14 cellular contexts compared by ENCODE assay signal in the genomic region with DNA sequence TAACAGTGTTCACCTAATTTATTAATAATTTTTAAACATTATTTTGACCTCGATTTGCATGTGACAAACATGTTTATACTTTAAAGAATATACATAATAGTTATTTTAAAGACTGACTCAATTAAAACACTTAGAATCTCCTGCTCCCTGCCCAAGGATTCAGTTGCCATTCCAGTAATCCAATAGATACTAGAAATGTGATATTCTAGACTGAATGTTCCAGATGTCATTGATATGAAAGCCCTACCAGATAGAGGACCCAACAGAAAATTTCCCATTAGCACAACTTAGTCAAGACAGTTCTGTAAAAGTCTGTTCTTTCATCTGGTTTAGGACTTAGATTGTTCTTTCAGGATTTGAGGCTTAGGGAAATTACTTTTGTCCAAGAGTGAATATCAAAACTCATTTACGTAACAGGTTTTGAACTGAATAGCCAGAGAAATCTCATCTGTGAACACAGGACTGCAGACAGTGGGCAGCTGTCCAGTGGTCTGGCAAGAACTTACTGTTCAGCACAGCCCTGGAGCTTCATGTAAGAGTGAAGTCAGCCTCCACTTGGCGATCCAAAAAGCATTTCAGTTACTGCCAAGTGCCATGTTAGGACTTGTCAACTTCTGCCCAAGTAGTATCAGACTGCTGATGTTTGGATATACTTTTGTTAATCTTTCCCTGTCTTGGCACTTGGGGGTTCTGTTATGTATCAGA.
DNase-seq lines count a peak whose midpoint lies in the region; ATAC-seq, FAIRE-seq and TF ChIP-seq lines count a peak whose summit lies in the region.
"Had no signal": no experiment of that assay in that cellular context is flagged by ENCODE, and none has a peak within 500 bp of the region (broad histone marks: within the 10 kb centered on the region; RNA-seq: fewer than 3 reads in every experiment).

No MANE protein-coding gene starts in this region.

- H3K4me2 ChIP-seq in SK-N-SH: no peak overlapping the region
- H3K4me2 ChIP-seq: PC-9 had no signal

- TF ChIP-seq POLR2A in uterus (IDR thresholded peaks at IDR 0.05): no peak

- POLR2A ChIA-PET in SK-N-SH (lab: Yijun Ruan, JAX): interaction anchor here (1.3 kb wide), 1 partner anchor 142 kb away, joined by 3 read pairs; no protein-coding TSS in a partner anchor

- H3K27ac ChIP-seq in SK-N-SH (ENCODE audit: low read depth in 2 of 2, low read length in 1 of 2) (peak overlapping the region in 1 of 2 experiments; percentile 65; a peak in 2 of 4 replicates), uterus (no peak overlapping the region)
- H3K27ac ChIP-seq: PC-9 had no signal

- peak; percentile 42; the same call in 1 of the 3 replicates for ATAC-seq in SK-N-SH treated with all-trans-retinoic acid at 6 μM for 48 hours
- ATAC-seq: effector memory CD8-positive, alpha-beta T cell; HCT116 had no signal

- TF ChIP-seq EP300 in SK-N-SH (IDR thresholded peaks at IDR 0.05; ENCODE audit: borderline replicate concordance in 1 of 2, low read depth in 1 of 2, low read length in 1 of 2): no peak

- FAIRE-seq in urothelium cell line (lab: Jason Lieb, UNC): no peak
- FAIRE-seq: A204.1 had no signal

- H4K20me1 ChIP-seq in SK-N-SH (ENCODE audit: insufficient read depth): no peaks in the 10 kb centered on the region

- TF ChIP-seq CTCF in SK-N-SH (IDR thresholded peaks at IDR 0.05) (no peak), uterus (IDR thresholded peaks at IDR 0.05) (no peak)

- no peak overlapping the region for H3K4me3 ChIP-seq in SK-N-SH (ENCODE audit: low read depth in 2 of 2, low read length in 1 of 2)
- H3K4me3 ChIP-seq in uterus: no peak overlapping the region
- H3K4me3 ChIP-seq: PC-9 had no signal

- no peaks in the 10 kb centered on the region for H3K27me3 ChIP-seq in SK-N-SH (ENCODE audit: insufficient read depth)
- no peaks in the 10 kb centered on the region for H3K27me3 ChIP-seq in uterus

- H3K79me2 ChIP-seq in SK-N-SH (ENCODE audit: insufficient read depth): no peaks in the 10 kb centered on the region

- DNase-seq in SK-N-SH (no peak), fibroblast of peridontal ligament (ENCODE audit: extremely low read depth) (peak; percentile 70), midbrain (lab: John Stamatoyannopoulos, UW) (peak; percentile 52), uterus (peak; percentile 39 to 67), NCI-H748 (lab: John Stamatoyannopoulos, UW; ENCODE audit: unreplicated experiment) (no peak), urothelium cell line (ENCODE audit: low spot score) (no peak)
- DNase-seq in activated CD4-positive, alpha-beta T cell treated with anti-CD3 and anti-CD28 coated beads, Interleukin-2, amount 50 U/mL, for 48 hours: no peak
- DNase-seq: effector memory CD8-positive, alpha-beta T cell; GDM1; NCI-H1092 treated with DMSO at 0.1 percent for 48 hours; PC-9 had no signal

- 85% methylated on average over 3 of the region's 3 CpGs for WGBS in SK-N-SH (ENCODE audit: low lambda C conversion rate)

- no peak for TF ChIP-seq RAD21 in SK-N-SH (IDR thresholded peaks at IDR 0.05; ENCODE audit: low read length)

- no peaks in the 10 kb centered on the region for H3K36me3 ChIP-seq in SK-N-SH (replicated peaks in 1 of 2; ENCODE audit: control insufficient read depth in 1 of 2, insufficient read depth in 2 of 2, low read length in 1 of 2)
- no peaks in the 10 kb centered on the region for H3K36me3 ChIP-seq in uterus

- H3F3A ChIP-seq in SK-N-SH (replicated peaks; ENCODE audit: insufficient read depth): no peaks in the 10 kb centered on the region

- no peaks in the 10 kb centered on the region for H3K9me2 ChIP-seq in SK-N-SH

- H2AFZ ChIP-seq in SK-N-SH (ENCODE audit: low read depth): no peak overlapping the region
- H2AFZ ChIP-seq: PC-9 had no signal

- intact Hi-C loops in uterus (cut with DNase I; ENCODE audit: low total_unique reads): no loop called here

- CTCF ChIA-PET in SK-N-SH (lab: Yijun Ruan, JAX): interaction anchor here (1.1 to 1.4 kb wide), 2 partner anchors 35 to 140 kb away, joined by 3 read pairs; no protein-coding TSS in a partner anchor

- H3K9ac ChIP-seq in SK-N-SH: no peak overlapping the region

- H3K9me3 ChIP-seq in SK-N-SH: no peaks in the 10 kb centered on the region
- no peaks in the 10 kb centered on the region for H3K9me3 ChIP-seq in uterus

- H3K4me1 ChIP-seq in SK-N-SH (ENCODE audit: control insufficient read depth in 1 of 2, insufficient read depth in 2 of 2, low read depth in 1 of 2, low read length in 1 of 2): peaks cover 3 to 4% of the 10 kb centered on the region in 2 experiments; a peak in 2 of 4 replicates
- H3K4me1 ChIP-seq in uterus: no peaks in the 10 kb centered on the region

TF ChIP-seq in SK-N-SH treated with all-trans-retinoic acid at 6 μM for 48 hours, 23 proteins besides CTCF, POLR2A, EP300 and RAD21 (continues in another document):
- TF ChIP-seq, protein P1, sequence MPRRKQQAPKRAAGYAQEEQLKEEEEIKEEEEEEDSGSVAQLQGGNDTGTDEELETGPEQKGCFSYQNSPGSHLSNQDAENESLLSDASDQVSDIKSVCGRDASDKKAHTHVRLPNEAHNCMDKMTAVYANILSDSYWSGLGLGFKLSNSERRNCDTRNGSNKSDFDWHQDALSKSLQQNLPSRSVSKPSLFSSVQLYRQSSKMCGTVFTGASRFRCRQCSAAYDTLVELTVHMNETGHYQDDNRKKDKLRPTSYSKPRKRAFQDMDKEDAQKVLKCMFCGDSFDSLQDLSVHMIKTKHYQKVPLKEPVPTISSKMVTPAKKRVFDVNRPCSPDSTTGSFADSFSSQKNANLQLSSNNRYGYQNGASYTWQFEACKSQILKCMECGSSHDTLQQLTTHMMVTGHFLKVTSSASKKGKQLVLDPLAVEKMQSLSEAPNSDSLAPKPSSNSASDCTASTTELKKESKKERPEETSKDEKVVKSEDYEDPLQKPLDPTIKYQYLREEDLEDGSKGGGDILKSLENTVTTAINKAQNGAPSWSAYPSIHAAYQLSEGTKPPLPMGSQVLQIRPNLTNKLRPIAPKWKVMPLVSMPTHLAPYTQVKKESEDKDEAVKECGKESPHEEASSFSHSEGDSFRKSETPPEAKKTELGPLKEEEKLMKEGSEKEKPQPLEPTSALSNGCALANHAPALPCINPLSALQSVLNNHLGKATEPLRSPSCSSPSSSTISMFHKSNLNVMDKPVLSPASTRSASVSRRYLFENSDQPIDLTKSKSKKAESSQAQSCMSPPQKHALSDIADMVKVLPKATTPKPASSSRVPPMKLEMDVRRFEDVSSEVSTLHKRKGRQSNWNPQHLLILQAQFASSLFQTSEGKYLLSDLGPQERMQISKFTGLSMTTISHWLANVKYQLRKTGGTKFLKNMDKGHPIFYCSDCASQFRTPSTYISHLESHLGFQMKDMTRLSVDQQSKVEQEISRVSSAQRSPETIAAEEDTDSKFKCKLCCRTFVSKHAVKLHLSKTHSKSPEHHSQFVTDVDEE (CRISPR knock-in tag; IDR thresholded peaks at IDR 0.05): no peak
- TF ChIP-seq PPARA (CRISPR knock-in tag; IDR thresholded peaks at IDR 0.05; ENCODE audit: borderline replicate concordance) (no peak), ZFP30 (CRISPR knock-in tag; IDR thresholded peaks at IDR 0.05) (no peak), ZNF70 (CRISPR knock-in tag; IDR thresholded peaks at IDR 0.05) (no peak), BACH2 (CRISPR knock-in tag; IDR thresholded peaks at IDR 0.05; ENCODE audit: borderline replicate concordance) (no peak), ZNF8 (CRISPR knock-in tag; IDR thresholded peaks at IDR 0.05) (no peak), ZFP3 (CRISPR knock-in tag; IDR thresholded peaks at IDR 0.05) (no peak), RARB (CRISPR knock-in tag; IDR thresholded peaks at IDR 0.05) (no peak), TCF4 (CRISPR knock-in tag; IDR thresholded peaks at IDR 0.05; ENCODE audit: borderline replicate concordance) (no peak), ZC3H10 (CRISPR knock-in tag; IDR thresholded peaks at IDR 0.05) (no peak)

TF ChIP-seq in SK-N-SH, 30 proteins besides CTCF, POLR2A, EP300 and RAD21:
- TF ChIP-seq MEF2A (IDR thresholded peaks at IDR 0.05; ENCODE audit: borderline replicate concordance, low read depth): no peak
- TF ChIP-seq FOSL2 (IDR thresholded peaks at IDR 0.05; ENCODE audit: borderline replicate concordance, low read depth): no peak
- no peak for TF ChIP-seq POLR2AphosphoS5 (IDR thresholded peaks at IDR 0.05; ENCODE audit: low read depth, low read length)
- TF ChIP-seq, protein P2, sequence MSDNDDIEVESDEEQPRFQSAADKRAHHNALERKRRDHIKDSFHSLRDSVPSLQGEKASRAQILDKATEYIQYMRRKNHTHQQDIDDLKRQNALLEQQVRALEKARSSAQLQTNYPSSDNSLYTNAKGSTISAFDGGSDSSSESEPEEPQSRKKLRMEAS (IDR thresholded peaks at IDR 0.05; ENCODE audit: low read depth): no peak
- no peak for TF ChIP-seq MXI1 (IDR thresholded peaks at IDR 0.05; ENCODE audit: low read depth, low read length)
- no peak for TF ChIP-seq FOXJ3 (CRISPR knock-in tag; IDR thresholded peaks at IDR 0.05)
- TF ChIP-seq ELF1 (IDR thresholded peaks at IDR 0.05): no peak
- no peak for TF ChIP-seq USF1 (IDR thresholded peaks at IDR 0.05; ENCODE audit: borderline replicate concordance, low read depth)
- TF ChIP-seq FOXM1 (IDR thresholded peaks at IDR 0.05; ENCODE audit: low read depth): no peak
- TF ChIP-seq TEAD4 (IDR thresholded peaks at IDR 0.05; ENCODE audit: borderline replicate concordance, insufficient read depth): no peak
- no peak for TF ChIP-seq GABPA (IDR thresholded peaks at IDR 0.05; ENCODE audit: low read depth)
- TF ChIP-seq, protein P3, sequence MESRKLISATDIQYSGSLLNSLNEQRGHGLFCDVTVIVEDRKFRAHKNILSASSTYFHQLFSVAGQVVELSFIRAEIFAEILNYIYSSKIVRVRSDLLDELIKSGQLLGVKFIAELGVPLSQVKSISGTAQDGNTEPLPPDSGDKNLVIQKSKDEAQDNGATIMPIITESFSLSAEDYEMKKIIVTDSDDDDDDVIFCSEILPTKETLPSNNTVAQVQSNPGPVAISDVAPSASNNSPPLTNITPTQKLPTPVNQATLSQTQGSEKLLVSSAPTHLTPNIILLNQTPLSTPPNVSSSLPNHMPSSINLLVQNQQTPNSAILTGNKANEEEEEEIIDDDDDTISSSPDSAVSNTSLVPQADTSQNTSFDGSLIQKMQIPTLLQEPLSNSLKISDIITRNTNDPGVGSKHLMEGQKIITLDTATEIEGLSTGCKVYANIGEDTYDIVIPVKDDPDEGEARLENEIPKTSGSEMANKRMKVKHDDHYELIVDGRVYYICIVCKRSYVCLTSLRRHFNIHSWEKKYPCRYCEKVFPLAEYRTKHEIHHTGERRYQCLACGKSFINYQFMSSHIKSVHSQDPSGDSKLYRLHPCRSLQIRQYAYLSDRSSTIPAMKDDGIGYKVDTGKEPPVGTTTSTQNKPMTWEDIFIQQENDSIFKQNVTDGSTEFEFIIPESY (IDR thresholded peaks at IDR 0.05; ENCODE audit: borderline replicate concordance, low read depth): no peak
- TF ChIP-seq TCF12 (IDR thresholded peaks at IDR 0.05): no peak

Comparison
In these comparisons a context has a peak if more than half of its experiments do, and no peak if none do; other contexts are left out.
1. DNase-seq: peak in fibroblast of peridontal ligament (single experiment), midbrain (single experiment) and uterus (2 of 2); none in SK-N-SH (single experiment), NCI-H748 (single experiment), activated CD4-positive, alpha-beta T cell treated with anti-CD3 and anti-CD28 coated beads, Interleukin-2, amount 50 U/mL, for 48 hours (0 of 2) and urothelium cell line (single experiment).